ENCODE assay signal across 25 cellular contexts in genomic region chr3:182234881-182235280, GRCh38.
"Had no signal": no experiment of that assay in that cellular context is flagged by ENCODE, and none has a peak within 500 bp of the region (broad histone marks: within the 10 kb centered on the region; RNA-seq: fewer than 3 reads in every experiment).

No MANE protein-coding gene starts in this region.

- H3K27me3 Mint-ChIP-seq: activated CD4-positive, alpha-beta memory T cell treated with anti-CD3 and anti-CD28 coated beads for 36 hours; activated CD4-positive, alpha-beta T cell treated with anti-CD3 and anti-CD28 coated beads, Interleukin-2, amount 10 ng/mL, durations not matched to agents 24 days and 14 days; activated naive CD8-positive, alpha-beta T cell treated with anti-CD3 and anti-CD28 coated beads, Interleukin-2, amount 10 ng/mL, durations not matched to agents 7 days and 5 days; central memory CD8-positive, alpha-beta T cell; stimulated activated naive CD8-positive, alpha-beta T cell treated with anti-CD3 and anti-CD28 coated beads, Interleukin-15, amount 100 ng/mL, for 72 hours had no signal

- DNase-seq: activated CD4-positive, alpha-beta memory T cell treated with anti-CD3 and anti-CD28 coated beads for 36 hours; activated CD4-positive, alpha-beta T cell treated with anti-CD3 and anti-CD28 coated beads, Interleukin-2, amount 10 ng/mL, durations not matched to agents 24 days and 14 days; activated CD4-positive, CD25-positive, alpha-beta regulatory T cell treated with anti-CD3 and anti-CD28 coated beads, Interleukin-2, amount 50 U/mL, for 72 hours; activated CD8-positive, alpha-beta memory T cell treated with anti-CD3 and anti-CD28 coated beads, Interleukin-2, amount 50 U/mL, for 4 hours; activated effector memory CD4-positive, alpha-beta T cell treated with anti-CD3 and anti-CD28 coated beads, Interleukin-2, amount 50 U/mL, for 16 hours; activated naive CD4-positive, alpha-beta T cell treated with anti-CD3 and anti-CD28 coated beads for 36 hours; activated naive CD8-positive, alpha-beta T cell treated with anti-CD3 and anti-CD28 coated beads, Interleukin-2, amount 10 ng/mL, durations not matched to agents 7 days and 5 days; activated T-cell treated with anti-CD3 and anti-CD28 coated beads, Interleukin-2, amount 50 U/mL, for 1 hour; dermis blood vessel endothelial cell; effector CD8-positive, alpha-beta T cell; heart right ventricle; kidney glomerular epithelial cell; left lung; lower lobe of right lung; mesendoderm; natural killer cell; sigmoid colon; small intestine; stimulated activated CD4-positive, alpha-beta T cell treated with anti-CD3 and anti-CD28 coated beads, Interleukin-4, amount 100 ng/mL, for 24 hours; stimulated activated naive CD8-positive, alpha-beta T cell treated with anti-CD3 and anti-CD28 coated beads, Interleukin-15, amount 100 ng/mL, for 72 hours; upper lobe of right lung had no signal

- H3K4me1 Mint-ChIP-seq: activated CD4-positive, alpha-beta T cell treated with anti-CD3 and anti-CD28 coated beads, Interleukin-2, amount 10 ng/mL, durations not matched to agents 24 days and 14 days; activated naive CD8-positive, alpha-beta T cell treated with anti-CD3 and anti-CD28 coated beads, Interleukin-2, amount 10 ng/mL, durations not matched to agents 7 days and 5 days; central memory CD8-positive, alpha-beta T cell; natural killer cell; stimulated activated effector memory CD8-positive, alpha-beta T cell treated with anti-CD3 and anti-CD28 coated beads, Interleukin-12 subunit alpha, Interleukin-12 subunit beta, amount 100 ng/mL, for 72 hours; stimulated activated naive CD8-positive, alpha-beta T cell treated with anti-CD3 and anti-CD28 coated beads, Interleukin-15, amount 100 ng/mL, for 72 hours had no signal

- H3K27me3 ChIP-seq: ascending aorta, heart right ventricle, left lung, sigmoid colon, upper lobe of right lung had no signal

- H3K27ac Mint-ChIP-seq: activated CD4-positive, alpha-beta memory T cell treated with anti-CD3 and anti-CD28 coated beads for 36 hours; activated CD4-positive, alpha-beta T cell treated with anti-CD3 and anti-CD28 coated beads, Interleukin-2, amount 10 ng/mL, durations not matched to agents 24 days and 14 days; activated naive CD4-positive, alpha-beta T cell treated with anti-CD3 and anti-CD28 coated beads for 36 hours; activated naive CD8-positive, alpha-beta T cell treated with anti-CD3 and anti-CD28 coated beads, Interleukin-2, amount 10 ng/mL, durations not matched to agents 7 days and 5 days; activated T-helper 1 cell treated with anti-CD3 and anti-CD28 coated beads, Interleukin-12 subunit alpha, Interleukin-12 subunit beta, Interleukin-2, Interleukin-4 antibody, amounts not matched to agents 30 ng/mL and 10 ng/mL and 1 ng/mL, durations not matched to agents 14 hours and 24 hours and 36 hours; natural killer cell; stimulated activated effector memory CD8-positive, alpha-beta T cell treated with anti-CD3 and anti-CD28 coated beads, Interleukin-12 subunit alpha, Interleukin-12 subunit beta, amount 100 ng/mL, for 72 hours; stimulated activated naive CD8-positive, alpha-beta T cell treated with anti-CD3 and anti-CD28 coated beads, Interleukin-15, amount 100 ng/mL, for 72 hours had no signal

- H3K9me3 ChIP-seq: ascending aorta, heart right ventricle, left lung, lower lobe of right lung, sigmoid colon, upper lobe of right lung had no signal

- H3K36me3 Mint-ChIP-seq: activated CD4-positive, alpha-beta memory T cell treated with anti-CD3 and anti-CD28 coated beads for 36 hours; activated naive CD8-positive, alpha-beta T cell treated with anti-CD3 and anti-CD28 coated beads, Interleukin-2, amount 10 ng/mL, durations not matched to agents 7 days and 5 days; natural killer cell; stimulated activated effector memory CD8-positive, alpha-beta T cell treated with anti-CD3 and anti-CD28 coated beads, Interleukin-12 subunit alpha, Interleukin-12 subunit beta, amount 100 ng/mL, for 72 hours had no signal

- H3K4me1 ChIP-seq: ascending aorta, left lung, lower lobe of right lung, sigmoid colon, upper lobe of right lung had no signal

- H3K4me3 ChIP-seq: ascending aorta, heart right ventricle, left lung, lower lobe of right lung, sigmoid colon, upper lobe of right lung had no signal

- H3K27ac ChIP-seq: ascending aorta, heart right ventricle, left lung, lower lobe of right lung, upper lobe of right lung had no signal

- H3K36me3 ChIP-seq: ascending aorta, heart right ventricle, left lung, lower lobe of right lung, sigmoid colon, upper lobe of right lung had no signal

- H3K9me3 Mint-ChIP-seq: activated CD4-positive, alpha-beta memory T cell treated with anti-CD3 and anti-CD28 coated beads for 36 hours; activated CD4-positive, alpha-beta T cell treated with anti-CD3 and anti-CD28 coated beads, Interleukin-2, amount 10 ng/mL, durations not matched to agents 24 days and 14 days; activated naive CD4-positive, alpha-beta T cell treated with anti-CD3 and anti-CD28 coated beads for 36 hours; activated naive CD8-positive, alpha-beta T cell treated with anti-CD3 and anti-CD28 coated beads, Interleukin-2, amount 10 ng/mL, durations not matched to agents 7 days and 5 days; activated T-helper 1 cell treated with anti-CD3 and anti-CD28 coated beads, Interleukin-12 subunit alpha, Interleukin-12 subunit beta, Interleukin-2, Interleukin-4 antibody, amounts not matched to agents 30 ng/mL and 10 ng/mL and 1 ng/mL, durations not matched to agents 14 hours and 24 hours and 36 hours; stimulated activated effector memory CD8-positive, alpha-beta T cell treated with anti-CD3 and anti-CD28 coated beads, Interleukin-12 subunit alpha, Interleukin-12 subunit beta, amount 100 ng/mL, for 72 hours; stimulated activated naive CD8-positive, alpha-beta T cell treated with anti-CD3 and anti-CD28 coated beads, Interleukin-15, amount 100 ng/mL, for 72 hours had no signal

- H3K4me3 Mint-ChIP-seq: activated CD4-positive, alpha-beta memory T cell treated with anti-CD3 and anti-CD28 coated beads for 36 hours; activated CD4-positive, alpha-beta T cell treated with anti-CD3 and anti-CD28 coated beads, Interleukin-2, amount 10 ng/mL, durations not matched to agents 24 days and 14 days; activated naive CD4-positive, alpha-beta T cell treated with anti-CD3 and anti-CD28 coated beads for 36 hours; activated naive CD8-positive, alpha-beta T cell treated with anti-CD3 and anti-CD28 coated beads, Interleukin-2, amount 10 ng/mL, durations not matched to agents 7 days and 5 days; activated T-helper 1 cell treated with anti-CD3 and anti-CD28 coated beads, Interleukin-12 subunit alpha, Interleukin-12 subunit beta, Interleukin-2, Interleukin-4 antibody, amounts not matched to agents 30 ng/mL and 10 ng/mL and 1 ng/mL, durations not matched to agents 14 hours and 24 hours and 36 hours; central memory CD8-positive, alpha-beta T cell; natural killer cell; stimulated activated effector memory CD8-positive, alpha-beta T cell treated with anti-CD3 and anti-CD28 coated beads, Interleukin-12 subunit alpha, Interleukin-12 subunit beta, amount 100 ng/mL, for 72 hours; stimulated activated naive CD8-positive, alpha-beta T cell treated with anti-CD3 and anti-CD28 coated beads, Interleukin-15, amount 100 ng/mL, for 72 hours had no signal
